ENCODE assay signal across 37 cellular contexts in genomic region chr21:29406385-29406784, GRCh38.
"Had no signal": no experiment of that assay in that cellular context is flagged by ENCODE, and none has a peak within 500 bp of the region (broad histone marks: within the 10 kb centered on the region; RNA-seq: fewer than 3 reads in every experiment).

No MANE protein-coding gene starts in this region.

- H3K27ac Mint-ChIP-seq: activated B cell treated with CpG ODN at 0.5 μM for 24 hours; activated CD8-positive, alpha-beta T cell treated with anti-CD3 and anti-CD28 coated beads for 36 hours; activated naive CD8-positive, alpha-beta T cell treated with anti-CD3 and anti-CD28 coated beads for 36 hours; activated T-cell treated with anti-CD3 and anti-CD28 coated beads, Interleukin-2, amount 50 U/mL, for 72 hours; activated T-helper 17 cell treated with anti-CD3 and anti-CD28 coated beads, Interleukin-2, amount 50 U/mL, for 72 hours; brain had no signal

- FAIRE-seq: bronchial epithelial cell, RCC 7860 had no signal

- H3K9me3 Mint-ChIP-seq: activated B cell treated with CpG ODN at 0.5 μM for 24 hours; activated CD8-positive, alpha-beta T cell treated with anti-CD3 and anti-CD28 coated beads for 36 hours; activated T-helper 17 cell treated with anti-CD3 and anti-CD28 coated beads, Interleukin-2, amount 50 U/mL, for 72 hours had no signal

- H3K4me1 Mint-ChIP-seq: activated naive CD8-positive, alpha-beta T cell treated with anti-CD3 and anti-CD28 coated beads for 36 hours; activated T-helper 17 cell treated with anti-CD3 and anti-CD28 coated beads, Interleukin-2, amount 50 U/mL, for 72 hours; IgD-negative memory B cell had no signal

- H3K27me3 Mint-ChIP-seq: activated B cell treated with CpG ODN at 0.5 μM for 24 hours; activated CD8-positive, alpha-beta T cell treated with anti-CD3 and anti-CD28 coated beads for 36 hours; activated naive CD8-positive, alpha-beta T cell treated with anti-CD3 and anti-CD28 coated beads for 36 hours; activated T-helper 17 cell treated with anti-CD3 and anti-CD28 coated beads, Interleukin-2, amount 50 U/mL, for 72 hours; brain; IgD-negative memory B cell had no signal

- H3K4me3 Mint-ChIP-seq: activated B cell treated with CpG ODN at 0.5 μM for 24 hours; activated CD8-positive, alpha-beta T cell treated with anti-CD3 and anti-CD28 coated beads for 36 hours; activated naive CD8-positive, alpha-beta T cell treated with anti-CD3 and anti-CD28 coated beads for 36 hours; activated T-cell treated with anti-CD3 and anti-CD28 coated beads, Interleukin-2, amount 50 U/mL, for 72 hours; activated T-helper 17 cell treated with anti-CD3 and anti-CD28 coated beads, Interleukin-2, amount 50 U/mL, for 72 hours; brain; IgD-negative memory B cell had no signal

- DNase-seq: activated B cell treated with CpG ODN at 0.5 μM for 24 hours; activated CD4-positive, alpha-beta T cell treated with anti-CD3 and anti-CD28 coated beads for 48 hours; activated CD4-positive, alpha-beta T cell treated with anti-CD3 and anti-CD28 coated beads, Interleukin-2, amount 50 U/mL, for 4 hours; activated CD4-positive, CD25-positive, alpha-beta regulatory T cell treated with anti-CD3 and anti-CD28 coated beads, Interleukin-2, amount 50 U/mL, for 72 hours; activated CD8-positive, alpha-beta T cell treated with anti-CD3 and anti-CD28 coated beads for 36 hours; activated effector memory CD4-positive, alpha-beta T cell treated with anti-CD3 and anti-CD28 coated beads, Interleukin-2, amount 50 U/mL, for 16 hours; activated naive CD4-positive, alpha-beta T cell; activated naive CD4-positive, alpha-beta T cell treated with anti-CD3 and anti-CD28 coated beads, Interleukin-2, amount 50 U/mL, for 16 hours; activated naive CD8-positive, alpha-beta T cell treated with anti-CD3 and anti-CD28 coated beads for 36 hours; activated T-cell treated with anti-CD3 and anti-CD28 coated beads, Interleukin-2, amount 50 U/mL, for 1 hour; activated T-cell treated with anti-CD3 and anti-CD28 coated beads, Interleukin-2, amount 50 U/mL, for 72 hours; amygdala; caudate nucleus; cerebellar nuclear complex; Kasumi-1; KG1; MG63; NCI-H1048; NCI-H1436 treated with DMSO at 0.1 percent for 48 hours; NCI-H1694 treated with DMSO at 0.1 percent for 48 hours; NCI-H2029 treated with DMSO at 0.1 percent for 48 hours; NCI-H2107; NCI-H2171; NCI-H510A; NCI-H526; NCI-H748 treated with DMSO at 0.1 percent for 48 hours; NK-92 treated with Interleukin-12 subunit alpha and Interleukin-12 subunit beta, amount 100 ng/mL, for 24 hours; PC-9; SIG-M5; T1000 had no signal

- ATAC-seq: activated CD8-positive, alpha-beta T cell treated with anti-CD3 and anti-CD28 coated beads for 36 hours; activated T-cell treated with anti-CD3 and anti-CD28 coated beads, Interleukin-2, amount 50 U/mL, for 72 hours; activated T-helper 17 cell treated with anti-CD3 and anti-CD28 coated beads, Interleukin-2, amount 50 U/mL, for 72 hours; Right ventricle myocardium inferior; SK-N-SH treated with all-trans-retinoic acid at 6 μM for 48 hours had no signal

- H3K36me3 Mint-ChIP-seq: brain had no signal
